Comparison of ENCODE assay signal across 12 cellular contexts in the genomic region with DNA sequence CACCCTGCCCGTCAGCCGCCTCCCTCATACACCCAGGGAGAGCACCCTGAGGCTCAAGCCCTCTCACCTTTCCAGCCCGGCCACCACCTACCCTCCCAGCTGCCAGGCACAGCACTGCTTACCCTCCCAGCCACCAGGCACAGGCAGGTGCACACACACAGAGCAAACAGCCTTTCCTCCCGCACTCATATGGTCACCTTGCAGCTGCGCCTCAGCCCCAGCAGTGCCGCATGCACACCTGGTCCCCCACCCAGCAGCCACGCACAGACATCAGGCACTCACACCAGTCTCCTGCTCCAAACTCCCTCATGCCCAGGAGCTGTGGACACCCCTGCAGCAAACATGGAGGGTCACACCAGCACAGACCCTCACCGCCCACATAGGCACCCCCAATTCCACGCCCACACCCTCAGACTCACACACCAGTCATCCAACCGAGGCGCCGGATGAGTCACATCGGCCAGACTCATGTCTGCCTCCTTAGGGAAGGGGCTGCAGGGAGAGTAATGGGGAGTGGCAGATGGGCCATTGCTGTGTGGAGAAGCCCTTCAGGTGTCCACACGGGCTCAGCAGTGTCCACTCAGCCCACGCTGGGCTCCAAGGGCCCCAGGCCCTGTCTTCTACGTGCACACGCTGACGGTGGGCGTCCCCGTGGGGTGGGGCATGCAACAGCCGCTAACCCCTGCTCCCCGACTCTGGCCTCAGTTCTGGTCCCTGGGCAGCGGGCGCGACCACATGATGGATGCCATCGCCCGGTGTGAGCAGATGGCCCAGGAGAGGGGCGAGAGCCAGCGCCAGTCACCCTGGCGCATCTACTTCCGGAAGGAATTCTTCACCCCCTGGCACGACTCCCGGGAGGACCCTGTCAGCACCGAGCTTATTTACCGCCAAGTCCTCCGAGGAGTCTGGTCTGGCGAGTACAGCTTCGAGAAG. TPM values are rescaled to one million over a fixed set of nuclear protein-coding genes. Genes with fewer than 3 reads are reported as not detected.
DNase-seq lines count a peak whose midpoint lies in the region; ATAC-seq and TF ChIP-seq lines count a peak whose summit lies in the region.
"Had no signal": no experiment of that assay in that cellular context is flagged by ENCODE, and none has a peak within 500 bp of the region (broad histone marks: within the 10 kb centered on the region; RNA-seq: fewer than 3 reads in every experiment).

No MANE protein-coding gene starts in this region.

- no peak overlapping the region for H3K27ac ChIP-seq in mesenchymal stem cell (ENCODE audit: low read length, poor library complexity, severe bottlenecking)

- H3K9me3 ChIP-seq in mesenchymal stem cell (ENCODE audit: control insufficient read depth, low read length): no peaks in the 10 kb centered on the region

- no peaks in the 10 kb centered on the region for H3K79me1 ChIP-seq in mesenchymal stem cell (replicated peaks; ENCODE audit: low read length, poor library complexity, severe bottlenecking)

- no peak overlapping the region for H3K23ac ChIP-seq in mesenchymal stem cell (ENCODE audit: low read length in 2 of 2)

- no peak for TF ChIP-seq POLR2A in erythroblast (IDR thresholded peaks at IDR 0.05; ENCODE audit: low read length)

- no peak overlapping the region for H4K91ac ChIP-seq in mesenchymal stem cell (ENCODE audit: low read length)

- peaks cover 7 to 24% of the 10 kb centered on the region in 2 experiments for H3K27me3 ChIP-seq in mesenchymal stem cell (ENCODE audit: control insufficient read depth in 1 of 2, insufficient read depth in 1 of 2, low read length in 2 of 2)

- peak overlapping the region in 1 of 2 experiments; percentile 8 for H3K18ac ChIP-seq in mesenchymal stem cell (ENCODE audit: low read depth in 1 of 2, low read length in 2 of 2)

- H3K4ac ChIP-seq in mesenchymal stem cell (ENCODE audit: low read depth in 1 of 2, low read length in 2 of 2): no peak overlapping the region

- peaks cover 12% of the 10 kb centered on the region for H3K4me1 ChIP-seq in mesenchymal stem cell (ENCODE audit: control insufficient read depth, insufficient read depth, low read depth, low read length)

- no peak overlapping the region for H3K4me3 ChIP-seq in mesenchymal stem cell (ENCODE audit: insufficient read depth in 1 of 2, low read depth in 1 of 2, low read length in 2 of 2)

- H4K8ac ChIP-seq in mesenchymal stem cell (ENCODE audit: low read length): no peak overlapping the region

- H2BK5ac ChIP-seq in mesenchymal stem cell (ENCODE audit: low read depth, low read length, poor library complexity, severe bottlenecking): no peak overlapping the region

- WGBS in mesenchymal stem cell: 90% methylated on average over 38 of the region's 38 CpGs

- H3K36me3 Mint-ChIP-seq in WTC11: no peaks in the 10 kb centered on the region
- H3K36me3 Mint-ChIP-seq: activated naive CD8-positive, alpha-beta T cell treated with anti-CD3 and anti-CD28 coated beads for 36 hours had no signal

- no peaks in the 10 kb centered on the region for H3K27me3 Mint-ChIP-seq in WTC11 (ENCODE audit: low read depth)
- H3K27me3 Mint-ChIP-seq: activated naive CD8-positive, alpha-beta T cell treated with anti-CD3 and anti-CD28 coated beads for 36 hours had no signal

- H2AFZ ChIP-seq in mesenchymal stem cell (ENCODE audit: low read depth, low read length): no peak overlapping the region

- H3K9me3 Mint-ChIP-seq in WTC11: no peaks in the 10 kb centered on the region
- H3K9me3 Mint-ChIP-seq: activated naive CD8-positive, alpha-beta T cell treated with anti-CD3 and anti-CD28 coated beads for 36 hours; IgD-negative memory B cell had no signal

- no peak overlapping the region for H3K27ac Mint-ChIP-seq in WTC11
- H3K27ac Mint-ChIP-seq: activated naive CD8-positive, alpha-beta T cell treated with anti-CD3 and anti-CD28 coated beads for 36 hours; IgD-negative memory B cell had no signal

- POLR2A ChIA-PET in WTC11 (lab: Charles Lee): no interaction called here

- no peak overlapping the region for H3K9ac ChIP-seq in mesenchymal stem cell (ENCODE audit: low read length)

- CTCF ChIA-PET in WTC11 (lab: Charles Lee): interaction anchor here (0.6 kb wide), 1 partner anchor 14 kb away, joined by 3 read pairs; no protein-coding TSS in a partner anchor

- H3K4me1 Mint-ChIP-seq in WTC11: no peaks in the 10 kb centered on the region
- H3K4me1 Mint-ChIP-seq: activated naive CD8-positive, alpha-beta T cell treated with anti-CD3 and anti-CD28 coated beads for 36 hours had no signal

- no peak overlapping the region for H3K4me2 ChIP-seq in mesenchymal stem cell (ENCODE audit: low read length, poor library complexity, severe bottlenecking)

- H3K4me3 Mint-ChIP-seq in WTC11: no peak overlapping the region
- H3K4me3 Mint-ChIP-seq: activated naive CD8-positive, alpha-beta T cell treated with anti-CD3 and anti-CD28 coated beads for 36 hours had no signal

- DNase-seq in DMS53 (lab: John Stamatoyannopoulos, UW): peak; percentile 94
- DNase-seq in HT1080 (ENCODE audit: low read depth): peak; percentile 73
- peak; percentile 6 for DNase-seq in WTC11 (ENCODE audit: low spot score)
- peak; percentile 37 for DNase-seq in mesenchymal stem cell
- no peak for DNase-seq in NCI-H187 (lab: John Stamatoyannopoulos, UW)
- no peak for DNase-seq in erythroblast (lab: John Stamatoyannopoulos, UW)
- no peak for DNase-seq in NCI-H1694 treated with DMSO at 0.1 percent for 48 hours (lab: John Stamatoyannopoulos, UW)
- DNase-seq: activated naive CD8-positive, alpha-beta T cell treated with anti-CD3 and anti-CD28 coated beads for 36 hours; retina had no signal

- H3K36me3 ChIP-seq in mesenchymal stem cell (ENCODE audit: control insufficient read depth in 1 of 2, insufficient read depth in 2 of 2, low read depth in 1 of 2, low read length in 2 of 2): peaks cover 0 to 3% of the 10 kb centered on the region in 2 experiments

- H2BK120ac ChIP-seq in mesenchymal stem cell (ENCODE audit: low read depth, low read length): no peak overlapping the region

- ATAC-seq in WTC11 (no peak), HG02623 (IDR thresholded peaks at IDR 0.05; ENCODE audit: unreplicated experiment) (no peak)
- ATAC-seq: esophagus mucosa had no signal

- H2AK5ac ChIP-seq in mesenchymal stem cell (ENCODE audit: low read length, severe bottlenecking): no peak overlapping the region

- H3K14ac ChIP-seq in mesenchymal stem cell (ENCODE audit: low read length in 2 of 2): peak overlapping the region in 1 of 2 experiments; percentile 35

- no peak overlapping the region for H2BK15ac ChIP-seq in mesenchymal stem cell (ENCODE audit: low read depth, poor library complexity, severe bottlenecking)

- H2BK12ac ChIP-seq in mesenchymal stem cell (ENCODE audit: low read length in 2 of 2): no peak overlapping the region

- no peak for TF ChIP-seq CTCF in WTC11 (IDR thresholded peaks at IDR 0.05)

TF ChIP-seq in WTC11, 78 proteins besides CTCF, POLR2A, EP300 and RAD21 (continues in another document):
- TF ChIP-seq, protein P1, sequence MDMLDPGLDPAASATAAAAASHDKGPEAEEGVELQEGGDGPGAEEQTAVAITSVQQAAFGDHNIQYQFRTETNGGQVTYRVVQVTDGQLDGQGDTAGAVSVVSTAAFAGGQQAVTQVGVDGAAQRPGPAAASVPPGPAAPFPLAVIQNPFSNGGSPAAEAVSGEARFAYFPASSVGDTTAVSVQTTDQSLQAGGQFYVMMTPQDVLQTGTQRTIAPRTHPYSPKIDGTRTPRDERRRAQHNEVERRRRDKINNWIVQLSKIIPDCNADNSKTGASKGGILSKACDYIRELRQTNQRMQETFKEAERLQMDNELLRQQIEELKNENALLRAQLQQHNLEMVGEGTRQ (CRISPR knock-in tag; IDR thresholded peaks at IDR 0.05): no peak
- TF ChIP-seq NFE2L1 (CRISPR knock-in tag; IDR thresholded peaks at IDR 0.05) (no peak), MXD4 (CRISPR knock-in tag; IDR thresholded peaks at IDR 0.05; ENCODE audit: borderline replicate concordance) (no peak), RELA (CRISPR knock-in tag; IDR thresholded peaks at IDR 0.05; ENCODE audit: borderline replicate concordance) (no peak), ZNF423 (CRISPR knock-in tag; IDR thresholded peaks at IDR 0.05) (no peak), NFYB (CRISPR knock-in tag; conservative IDR thresholded peaks at IDR 0.05; ENCODE audit: low read depth) (no peak), SOX15 (CRISPR knock-in tag; IDR thresholded peaks at IDR 0.05) (no peak), SMAD4 (CRISPR knock-in tag; IDR thresholded peaks at IDR 0.05) (no peak), ZNF138 (CRISPR knock-in tag; conservative IDR thresholded peaks at IDR 0.05) (no peak), HMGA2 (CRISPR knock-in tag; IDR thresholded peaks at IDR 0.05) (no peak)

RNA-seq across cellular contexts. Expression of a gene that starts 22.3 kb away (rescaled TPM):
- total RNA-seq in HT1080 (2014; rRNA removed; shearing (Covaris generic)): not detected in 2 replicates
- polyA plus RNA-seq in HT1080 (2015; cell fraction: cytosol; rRNA removed): not detected in 2 replicates
- not detected in 2 replicates for polyA plus RNA-seq in HT1080 (2015; cell fraction: nucleus; rRNA removed)
- not detected in 3 replicates for total RNA-seq in WTC11 (2021)
- polyA plus RNA-seq in mesenchymal stem cell (2013, experiment 1 of 2): not detected
- polyA plus RNA-seq in mesenchymal stem cell (2013, experiment 2 of 2): not detected
- total RNA-seq: activated naive CD8-positive, alpha-beta T cell treated with anti-CD3 and anti-CD28 coated beads for 36 hours; esophagus mucosa had no signal
- polyA plus RNA-seq: IgD-negative memory B cell had no signal

RNA-seq across cellular contexts. Expression of a gene that starts 51.7 kb away (rescaled TPM):
- total RNA-seq in HT1080 (2014; rRNA removed; shearing (Covaris generic)): 0.26 and 0.47 TPM in 2 replicates
- 0.79 and 0.96 TPM in 2 replicates for polyA plus RNA-seq in HT1080 (2015; cell fraction: cytosol; rRNA removed)
- polyA plus RNA-seq in HT1080 (2015; cell fraction: nucleus; rRNA removed): 0.23 and 0.53 TPM in 2 replicates
- total RNA-seq in WTC11 (2021): 1.9 to 2.5 TPM (median 2.4 TPM) in 3 replicates
- polyA plus RNA-seq in mesenchymal stem cell (2013, experiment 1 of 2): 37.6 TPM
- polyA plus RNA-seq in mesenchymal stem cell (2013, experiment 2 of 2): 36.4 TPM

Comparison
In these comparisons a context has a peak if more than half of its experiments do, and no peak if none do; other contexts are left out.
1. DNase-seq: peak in DMS53 (single experiment), HT1080 (single experiment), WTC11 (single experiment) and mesenchymal stem cell (single experiment); none in NCI-H187 (0 of 2), erythroblast (0 of 2) and NCI-H1694 treated with DMSO at 0.1 percent for 48 hours (single experiment).